8 cellular contexts compared by ENCODE assay signal in genomic region chr17:64974750-64975317, GRCh38. TPM values are rescaled to one million over a fixed set of nuclear protein-coding genes. Genes with fewer than 3 reads are reported as not detected.
DNase-seq lines count a peak whose midpoint lies in the region; ATAC-seq and TF ChIP-seq lines count a peak whose summit lies in the region.

No MANE protein-coding gene starts in this region.

- peaks cover 16% of the 10 kb centered on the region for H3K4me1 Mint-ChIP-seq in glutamatergic neuron (ENCODE audit: low read depth, unreplicated experiment)

- no peak overlapping the region for H3K27ac Mint-ChIP-seq in glutamatergic neuron (ENCODE audit: unreplicated experiment)

- peak overlapping the region; percentile 92 for H3K9ac ChIP-seq in smooth muscle cell (ENCODE audit: low read depth)

- peaks cover 11% of the 10 kb centered on the region for H3K27me3 Mint-ChIP-seq in glutamatergic neuron (ENCODE audit: unreplicated experiment)

- H3K9me3 Mint-ChIP-seq in glutamatergic neuron (ENCODE audit: unreplicated experiment), result peaks cover 6% of the 10 kb centered on the region

- no peak for DNase-seq in H7
- no peak for DNase-seq in glutamatergic neuron
- DNase-seq in smooth muscle cell (lab: John Stamatoyannopoulos, UW; ENCODE audit: unreplicated experiment), result no peak
- no peak for DNase-seq in NCI-H1436 treated with DMSO at 0.1 percent for 48 hours (lab: John Stamatoyannopoulos, UW)

- H3K4me2 ChIP-seq in smooth muscle cell, result peak overlapping the region; percentile 80

- TF ChIP-seq CTCF in C4-2B (conservative IDR thresholded peaks at IDR 0.05) (no peak), VCaP (conservative IDR thresholded peaks at IDR 0.05) (no peak), glutamatergic neuron (IDR thresholded peaks at IDR 0.05; ENCODE audit: partially characterized antibody, unreplicated experiment) (no peak), smooth muscle cell (IDR thresholded peaks at IDR 0.05; ENCODE audit: borderline replicate concordance, insufficient read depth, poor library complexity, severe bottlenecking) (no peak)

- H3K4me3 Mint-ChIP-seq in glutamatergic neuron (ENCODE audit: unreplicated experiment), result peak overlapping the region; percentile 98

- no peaks in the 10 kb centered on the region for H4K20me1 ChIP-seq in smooth muscle cell (ENCODE audit: low read depth)

- no peaks in the 10 kb centered on the region; the same call in 1 of the 2 replicates for H3K27me3 ChIP-seq in H7 (ENCODE audit: control insufficient read depth, insufficient read depth, low read length)
- H3K27me3 ChIP-seq in smooth muscle cell (ENCODE audit: low read depth), result no peaks in the 10 kb centered on the region

- peaks cover 6% of the 10 kb centered on the region for H3F3A ChIP-seq in smooth muscle cell (ENCODE audit: low read depth)

- peaks cover 10% of the 10 kb centered on the region for H3K4me1 ChIP-seq in smooth muscle cell (ENCODE audit: low read depth)

- H3K79me2 ChIP-seq in smooth muscle cell (ENCODE audit: low read depth), result no peaks in the 10 kb centered on the region

- H3K27ac ChIP-seq in C4-2B (peak overlapping the region; percentile 87), VCaP (peak overlapping the region; percentile 94), smooth muscle cell (ENCODE audit: low read depth) (peak overlapping the region; percentile 99)

- WGBS in smooth muscle cell (ENCODE audit: low lambda C conversion rate), result 8% methylated on average over 8 of the region's 9 CpGs

- peaks cover 5% of the 10 kb centered on the region for H3K36me3 Mint-ChIP-seq in glutamatergic neuron (ENCODE audit: unreplicated experiment)

- no peak overlapping the region for H2AFZ ChIP-seq in smooth muscle cell (ENCODE audit: low read depth)

- H3K4me3 ChIP-seq in H7 (ENCODE audit: insufficient read depth, low read depth, low read length) (peak overlapping the region; percentile 71), smooth muscle cell (peak overlapping the region; percentile 66)

- H3K36me3 ChIP-seq in H7 (replicated peaks; ENCODE audit: control insufficient read depth, insufficient read depth, low read length) (no peaks in the 10 kb centered on the region; the same call in none of the 2 replicates), smooth muscle cell (ENCODE audit: low read depth) (no peaks in the 10 kb centered on the region)

- ATAC-seq in GM21360 (IDR thresholded peaks at IDR 0.05; ENCODE audit: unreplicated experiment) (no peak), HG02870 (IDR thresholded peaks at IDR 0.05; ENCODE audit: unreplicated experiment) (no peak)

- H3K9me3 ChIP-seq in smooth muscle cell (replicated peaks; ENCODE audit: low read depth), result no peaks in the 10 kb centered on the region

RNA-seq across cellular contexts. Expression of gene LRRC37A3, which starts 55.6 kb away (rescaled TPM):
- 3.5 and 5.7 TPM in 2 replicates for total RNA-seq in H7 (2014; rRNA removed; shearing (Covaris generic))
- total RNA-seq in glutamatergic neuron (ENCODE audit: unreplicated experiment), result 31.1 TPM
- total RNA-seq in smooth muscle cell, result 7.2 and 11.7 TPM in 2 replicates
- polyA plus RNA-seq in smooth muscle cell, result 3.2 and 6.1 TPM in 2 replicates
